9 cellular contexts compared by ENCODE assay signal in genomic region chr13:106532111-106532929, GRCh38. TPM values are rescaled to one million over a fixed set of nuclear protein-coding genes. Genes with fewer than 3 reads are reported as not detected.
DNase-seq lines count a peak whose midpoint lies in the region; ATAC-seq and TF ChIP-seq lines count a peak whose summit lies in the region.
"Had no signal": no experiment of that assay in that cellular context is flagged by ENCODE, and none has a peak within 500 bp of the region (broad histone marks: within the 10 kb centered on the region; RNA-seq: fewer than 3 reads in every experiment).

No MANE protein-coding gene starts in this region.

- H2BK120ac ChIP-seq in mesendoderm (ENCODE audit: low read depth, low read length), result no peak overlapping the region

- intact Hi-C loops in left ventricle myocardium superior (cut with micrococcal nuclease), result loop anchor here (10.0 kb wide), 1 partner anchor 1958 kb away; no protein-coding TSS in a partner anchor

- no peak overlapping the region for H3K56ac ChIP-seq in mesendoderm (ENCODE audit: low read length)

- H3K27me3 ChIP-seq in cardiac muscle cell (no peaks in the 10 kb centered on the region), mesendoderm (ENCODE audit: insufficient read depth, low read length, poor library complexity) (no peaks in the 10 kb centered on the region)

- ATAC-seq in left ventricle myocardium superior, result no peak

- H3K4me2 ChIP-seq in mesendoderm (ENCODE audit: low read length), result peak overlapping the region; percentile 8

- H3K79me2 ChIP-seq in mesendoderm (ENCODE audit: control insufficient read depth, insufficient read depth, low read length), result peaks cover 45% of the 10 kb centered on the region

- H2BK5ac ChIP-seq in mesendoderm (ENCODE audit: low read length), result no peak overlapping the region

- no peak overlapping the region for H2AK5ac ChIP-seq in mesendoderm (ENCODE audit: low read length)

- peak overlapping the region; percentile 44 for H3K4ac ChIP-seq in mesendoderm (ENCODE audit: low read depth, low read length)

- peaks cover 5% of the 10 kb centered on the region for H3K36me3 Mint-ChIP-seq in type B pancreatic cell

- no peak for TF ChIP-seq CTCF in cardiac muscle cell (IDR thresholded peaks at IDR 0.05; ENCODE audit: low read depth, low read length)
- no peak for TF ChIP-seq CTCF in type B pancreatic cell (conservative IDR thresholded peaks at IDR 0.05)

- H2BK15ac ChIP-seq in mesendoderm (replicated peaks; ENCODE audit: low read depth), result no peak overlapping the region

- peak overlapping the region; percentile 2 for H3K9ac ChIP-seq in mesendoderm (ENCODE audit: low read length)

- H3K27ac Mint-ChIP-seq in type B pancreatic cell, result peak overlapping the region; percentile 87

- no peaks in the 10 kb centered on the region for H3K9me3 ChIP-seq in cardiac muscle cell (ENCODE audit: low read depth)

- H3K4me3 ChIP-seq in cardiac muscle cell (peak overlapping the region; percentile 88), mesendoderm (ENCODE audit: low read length) (no peak overlapping the region)

- H3K27ac ChIP-seq in cardiac muscle cell (peak overlapping the region; percentile 13), caudate nucleus (ENCODE audit: low read depth, low read length) (peak overlapping the region; percentile 54), mesendoderm (ENCODE audit: low read depth, low read length) (no peak overlapping the region)

- H3K79me1 ChIP-seq in mesendoderm (ENCODE audit: low read length), result no peaks in the 10 kb centered on the region

- H3K4me3 Mint-ChIP-seq in type B pancreatic cell, result peak overlapping the region; percentile 99

- no CpG with 5 or more reads among the region's 18 CpGs for WGBS in mesendoderm (ENCODE audit: extremely low coverage, insufficient coverage, low lambda C conversion rate)

- H4K8ac ChIP-seq in mesendoderm (ENCODE audit: low read depth, low read length), result no peak overlapping the region

- no peak overlapping the region for H3K23ac ChIP-seq in mesendoderm (ENCODE audit: low read length)

- H3K9me3 Mint-ChIP-seq in type B pancreatic cell, result no peaks in the 10 kb centered on the region

- H3K4me1 Mint-ChIP-seq in type B pancreatic cell (ENCODE audit: unreplicated experiment), result peaks cover 48% of the 10 kb centered on the region

- DNase-seq in cardiac muscle cell (ENCODE audit: low read depth in 1 of 2, low spot score in 1 of 2), result peak; percentile 30 to 49
- no peak for DNase-seq in left ventricle myocardium superior
- peak in 8 of 61 donors; percentile 9 to 30 (median 19) for DNase-seq in caudate nucleus (lab: John Stamatoyannopoulos, UW)
- peak; percentile 47 for DNase-seq in mesendoderm
- no peak for DNase-seq in type B pancreatic cell (ENCODE audit: extremely low spot score, unreplicated experiment)
- no peak for DNase-seq in DMS79 treated with DMSO at 0.1 percent for 48 hours (lab: John Stamatoyannopoulos, UW)
- DNase-seq in OCI-M1 (lab: John Stamatoyannopoulos, UW), result no peak
- DNase-seq in CD1c-positive myeloid dendritic cell (ENCODE audit: extremely low spot score), result no peak
- DNase-seq: DND-41 had no signal

- no peak overlapping the region for H3K18ac ChIP-seq in mesendoderm (ENCODE audit: low read length)

- H4K5ac ChIP-seq in mesendoderm (ENCODE audit: low read length), result no peak overlapping the region

- H3K36me3 ChIP-seq in cardiac muscle cell, result no peaks in the 10 kb centered on the region
- no peaks in the 10 kb centered on the region for H3K36me3 ChIP-seq in mesendoderm (ENCODE audit: control insufficient read depth, insufficient read depth, low read length)

- no peaks in the 10 kb centered on the region for H3K27me3 Mint-ChIP-seq in type B pancreatic cell

- H3K4me1 ChIP-seq in cardiac muscle cell (ENCODE audit: low read depth), result peaks cover 21% of the 10 kb centered on the region
- peaks cover 21% of the 10 kb centered on the region for H3K4me1 ChIP-seq in mesendoderm (ENCODE audit: control insufficient read depth, low read depth, low read length)

RNA-seq across cellular contexts. Expression of gene EFNB2, which starts 3.1 kb away (rescaled TPM):
- total RNA-seq in cardiac muscle cell (10.9 and 11.1 TPM in 2 replicates), left ventricle myocardium superior (9.2 TPM), type B pancreatic cell (ENCODE audit: low replicate concordance) (48.6 and 67.1 TPM in 2 replicates)
- polyA plus RNA-seq in cardiac muscle cell, result 11.1 and 12.2 TPM in 2 replicates
- polyA plus RNA-seq in mesendoderm (2013, experiment 1 of 2), result 29.5 TPM
- 30.1 TPM for polyA plus RNA-seq in mesendoderm (2013, experiment 2 of 2)

RNA-seq across cellular contexts. Expression of gene ARGLU1, which starts 35.6 kb away (rescaled TPM):
- total RNA-seq in cardiac muscle cell (88.2 and 173 TPM in 2 replicates), left ventricle myocardium superior (32.4 TPM), type B pancreatic cell (ENCODE audit: low replicate concordance) (89.0 and 128 TPM in 2 replicates)
- 146 and 176 TPM in 2 replicates for polyA plus RNA-seq in cardiac muscle cell
- polyA plus RNA-seq in mesendoderm (2013, experiment 1 of 2), result 93.9 TPM
- 92.1 TPM for polyA plus RNA-seq in mesendoderm (2013, experiment 2 of 2)

Comparison
In these comparisons a context has a peak if more than half of its experiments do, and no peak if none do; other contexts are left out.
1. DNase-seq: peak in cardiac muscle cell (2 of 2) and mesendoderm (single experiment); none in left ventricle myocardium superior (single experiment), type B pancreatic cell (single experiment), DMS79 treated with DMSO at 0.1 percent for 48 hours (single experiment), OCI-M1 (single experiment) and CD1c-positive myeloid dendritic cell (single experiment).